In genomic region chr3:71421820-71422566, GRCh38 we compare ENCODE assay signal across 1 cellular context.
TF ChIP-seq lines count a peak whose summit lies in the region.

No MANE protein-coding gene starts in this region.

TF ChIP-seq in GM12878, 131 proteins besides CTCF, POLR2A, EP300 and RAD21 (continued from another document):
- TF ChIP-seq ZNF687 (IDR thresholded peaks at IDR 0.05): no peak
- no peak for TF ChIP-seq CHD2 (IDR thresholded peaks at IDR 0.05; ENCODE audit: borderline replicate concordance, low read depth, low read length)
- TF ChIP-seq ZNF274 (IDR thresholded peaks at IDR 0.05; ENCODE audit: insufficient read depth, insufficient read length): no peak
- TF ChIP-seq NFYA (IDR thresholded peaks at IDR 0.05; ENCODE audit: borderline replicate concordance, low read depth, low read length): no peak
- TF ChIP-seq, protein P1, sequence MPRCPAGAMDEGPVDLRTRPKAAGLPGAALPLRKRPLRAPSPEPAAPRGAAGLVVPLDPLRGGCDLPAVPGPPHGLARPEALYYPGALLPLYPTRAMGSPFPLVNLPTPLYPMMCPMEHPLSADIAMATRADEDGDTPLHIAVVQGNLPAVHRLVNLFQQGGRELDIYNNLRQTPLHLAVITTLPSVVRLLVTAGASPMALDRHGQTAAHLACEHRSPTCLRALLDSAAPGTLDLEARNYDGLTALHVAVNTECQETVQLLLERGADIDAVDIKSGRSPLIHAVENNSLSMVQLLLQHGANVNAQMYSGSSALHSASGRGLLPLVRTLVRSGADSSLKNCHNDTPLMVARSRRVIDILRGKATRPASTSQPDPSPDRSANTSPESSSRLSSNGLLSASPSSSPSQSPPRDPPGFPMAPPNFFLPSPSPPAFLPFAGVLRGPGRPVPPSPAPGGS (IDR thresholded peaks at IDR 0.05; ENCODE audit: borderline replicate concordance, insufficient read depth, low read depth, low read length, poor library complexity, severe bottlenecking): no peak
- TF ChIP-seq, protein P2, sequence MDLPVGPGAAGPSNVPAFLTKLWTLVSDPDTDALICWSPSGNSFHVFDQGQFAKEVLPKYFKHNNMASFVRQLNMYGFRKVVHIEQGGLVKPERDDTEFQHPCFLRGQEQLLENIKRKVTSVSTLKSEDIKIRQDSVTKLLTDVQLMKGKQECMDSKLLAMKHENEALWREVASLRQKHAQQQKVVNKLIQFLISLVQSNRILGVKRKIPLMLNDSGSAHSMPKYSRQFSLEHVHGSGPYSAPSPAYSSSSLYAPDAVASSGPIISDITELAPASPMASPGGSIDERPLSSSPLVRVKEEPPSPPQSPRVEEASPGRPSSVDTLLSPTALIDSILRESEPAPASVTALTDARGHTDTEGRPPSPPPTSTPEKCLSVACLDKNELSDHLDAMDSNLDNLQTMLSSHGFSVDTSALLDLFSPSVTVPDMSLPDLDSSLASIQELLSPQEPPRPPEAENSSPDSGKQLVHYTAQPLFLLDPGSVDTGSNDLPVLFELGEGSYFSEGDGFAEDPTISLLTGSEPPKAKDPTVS (IDR thresholded peaks at IDR 0.05; ENCODE audit: low read depth, low read length): no peak
- TF ChIP-seq, protein P3, sequence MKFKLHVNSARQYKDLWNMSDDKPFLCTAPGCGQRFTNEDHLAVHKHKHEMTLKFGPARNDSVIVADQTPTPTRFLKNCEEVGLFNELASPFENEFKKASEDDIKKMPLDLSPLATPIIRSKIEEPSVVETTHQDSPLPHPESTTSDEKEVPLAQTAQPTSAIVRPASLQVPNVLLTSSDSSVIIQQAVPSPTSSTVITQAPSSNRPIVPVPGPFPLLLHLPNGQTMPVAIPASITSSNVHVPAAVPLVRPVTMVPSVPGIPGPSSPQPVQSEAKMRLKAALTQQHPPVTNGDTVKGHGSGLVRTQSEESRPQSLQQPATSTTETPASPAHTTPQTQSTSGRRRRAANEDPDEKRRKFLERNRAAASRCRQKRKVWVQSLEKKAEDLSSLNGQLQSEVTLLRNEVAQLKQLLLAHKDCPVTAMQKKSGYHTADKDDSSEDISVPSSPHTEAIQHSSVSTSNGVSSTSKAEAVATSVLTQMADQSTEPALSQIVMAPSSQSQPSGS (IDR thresholded peaks at IDR 0.05; ENCODE audit: low read length): peak; percentile 56
- TF ChIP-seq E2F4 (IDR thresholded peaks at IDR 0.05; ENCODE audit: low read depth, low read length): no peak
- TF ChIP-seq, protein P4, sequence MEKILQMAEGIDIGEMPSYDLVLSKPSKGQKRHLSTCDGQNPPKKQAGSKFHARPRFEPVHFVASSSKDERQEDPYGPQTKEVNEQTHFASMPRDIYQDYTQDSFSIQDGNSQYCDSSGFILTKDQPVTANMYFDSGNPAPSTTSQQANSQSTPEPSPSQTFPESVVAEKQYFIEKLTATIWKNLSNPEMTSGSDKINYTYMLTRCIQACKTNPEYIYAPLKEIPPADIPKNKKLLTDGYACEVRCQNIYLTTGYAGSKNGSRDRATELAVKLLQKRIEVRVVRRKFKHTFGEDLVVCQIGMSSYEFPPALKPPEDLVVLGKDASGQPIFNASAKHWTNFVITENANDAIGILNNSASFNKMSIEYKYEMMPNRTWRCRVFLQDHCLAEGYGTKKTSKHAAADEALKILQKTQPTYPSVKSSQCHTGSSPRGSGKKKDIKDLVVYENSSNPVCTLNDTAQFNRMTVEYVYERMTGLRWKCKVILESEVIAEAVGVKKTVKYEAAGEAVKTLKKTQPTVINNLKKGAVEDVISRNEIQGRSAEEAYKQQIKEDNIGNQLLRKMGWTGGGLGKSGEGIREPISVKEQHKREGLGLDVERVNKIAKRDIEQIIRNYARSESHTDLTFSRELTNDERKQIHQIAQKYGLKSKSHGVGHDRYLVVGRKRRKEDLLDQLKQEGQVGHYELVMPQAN (conservative IDR thresholded peaks at IDR 0.05): no peak
- TF ChIP-seq RFX5 (IDR thresholded peaks at IDR 0.05; ENCODE audit: low read depth, low read length): no peak
- TF ChIP-seq JUND (IDR thresholded peaks at IDR 0.05; ENCODE audit: low read depth, low read length): no peak
- TF ChIP-seq, protein P5, sequence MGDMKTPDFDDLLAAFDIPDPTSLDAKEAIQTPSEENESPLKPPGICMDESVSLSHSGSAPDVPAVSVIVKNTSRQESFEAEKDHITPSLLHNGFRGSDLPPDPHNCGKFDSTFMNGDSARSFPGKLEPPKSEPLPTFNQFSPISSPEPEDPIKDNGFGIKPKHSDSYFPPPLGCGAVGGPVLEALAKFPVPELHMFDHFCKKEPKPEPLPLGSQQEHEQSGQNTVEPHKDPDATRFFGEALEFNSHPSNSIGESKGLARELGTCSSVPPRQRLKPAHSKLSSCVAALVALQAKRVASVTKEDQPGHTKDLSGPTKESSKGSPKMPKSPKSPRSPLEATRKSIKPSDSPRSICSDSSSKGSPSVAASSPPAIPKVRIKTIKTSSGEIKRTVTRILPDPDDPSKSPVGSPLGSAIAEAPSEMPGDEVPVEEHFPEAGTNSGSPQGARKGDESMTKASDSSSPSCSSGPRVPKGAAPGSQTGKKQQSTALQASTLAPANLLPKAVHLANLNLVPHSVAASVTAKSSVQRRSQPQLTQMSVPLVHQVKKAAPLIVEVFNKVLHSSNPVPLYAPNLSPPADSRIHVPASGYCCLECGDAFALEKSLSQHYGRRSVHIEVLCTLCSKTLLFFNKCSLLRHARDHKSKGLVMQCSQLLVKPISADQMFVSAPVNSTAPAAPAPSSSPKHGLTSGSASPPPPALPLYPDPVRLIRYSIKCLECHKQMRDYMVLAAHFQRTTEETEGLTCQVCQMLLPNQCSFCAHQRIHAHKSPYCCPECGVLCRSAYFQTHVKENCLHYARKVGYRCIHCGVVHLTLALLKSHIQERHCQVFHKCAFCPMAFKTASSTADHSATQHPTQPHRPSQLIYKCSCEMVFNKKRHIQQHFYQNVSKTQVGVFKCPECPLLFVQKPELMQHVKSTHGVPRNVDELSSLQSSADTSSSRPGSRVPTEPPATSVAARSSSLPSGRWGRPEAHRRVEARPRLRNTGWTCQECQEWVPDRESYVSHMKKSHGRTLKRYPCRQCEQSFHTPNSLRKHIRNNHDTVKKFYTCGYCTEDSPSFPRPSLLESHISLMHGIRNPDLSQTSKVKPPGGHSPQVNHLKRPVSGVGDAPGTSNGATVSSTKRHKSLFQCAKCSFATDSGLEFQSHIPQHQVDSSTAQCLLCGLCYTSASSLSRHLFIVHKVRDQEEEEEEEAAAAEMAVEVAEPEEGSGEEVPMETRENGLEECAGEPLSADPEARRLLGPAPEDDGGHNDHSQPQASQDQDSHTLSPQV (IDR thresholded peaks at IDR 0.05): no peak
- TF ChIP-seq SIX5 (IDR thresholded peaks at IDR 0.05; ENCODE audit: low read depth, low read length, severe bottlenecking): no peak
- peak; percentile 19; the same call in 1 of the 2 replicates for TF ChIP-seq EED (IDR thresholded peaks at IDR 0.05; ENCODE audit: low read depth)
